In genomic region chr2:70083344-70084156, GRCh38 we compare ENCODE assay signal across 8 cellular contexts. TPM values are rescaled to one million over a fixed set of nuclear protein-coding genes. Genes with fewer than 3 reads are reported as not detected.
DNase-seq lines count a peak whose midpoint lies in the region; ATAC-seq and TF ChIP-seq lines count a peak whose summit lies in the region.

No MANE protein-coding gene starts in this region.

- peak overlapping the region; percentile 15 to 95 (median 38) for H3K4me3 Mint-ChIP-seq in T-cell

- H3K4me1 ChIP-seq in effector memory CD4-positive, alpha-beta T cell (ENCODE audit: control insufficient read depth, insufficient read depth, low read length, poor library complexity, severe bottlenecking): peaks cover 37% of the 10 kb centered on the region
- peaks cover 23 to 80% (median 47%) of the 10 kb centered on the region in 6 donors for H3K4me1 ChIP-seq in spleen

- H3K27ac Mint-ChIP-seq in T-cell: peak overlapping the region; percentile 100

- no peaks in the 10 kb centered on the region for H3K9me3 ChIP-seq in effector memory CD4-positive, alpha-beta T cell (ENCODE audit: control insufficient read depth, low read length)
- no peaks in the 10 kb centered on the region for H3K9me3 ChIP-seq in spleen

- no peaks in the 10 kb centered on the region for H3K9me3 Mint-ChIP-seq in T-cell

- peaks cover 14% of the 10 kb centered on the region for H3K36me3 ChIP-seq in effector memory CD4-positive, alpha-beta T cell (ENCODE audit: control insufficient read depth, insufficient read depth, low read length)
- peaks cover 4 to 61% (median 35%) of the 10 kb centered on the region in 6 donors for H3K36me3 ChIP-seq in spleen

- peaks cover 50 to 64% (median 56%) of the 10 kb centered on the region in 3 donors for H3K4me1 Mint-ChIP-seq in T-cell

- H3K36me3 Mint-ChIP-seq in T-cell: peaks cover 47% of the 10 kb centered on the region

- 52 to 68% (median 64%) methylated on average over 8 of the region's 8 CpGs for WGBS in spleen, 5 donors

- no peaks in the 10 kb centered on the region for H3K27me3 ChIP-seq in effector memory CD4-positive, alpha-beta T cell (replicated peaks; ENCODE audit: control insufficient read depth, insufficient read depth, low read length, poor library complexity, severe bottlenecking)
- H3K27me3 ChIP-seq in spleen (replicated peaks in 1 of 7): no peaks in the 10 kb centered on the region

- intact Hi-C loops in spleen (cut with DNase I; ENCODE audit: low total_unique reads): no loop called here

- no peak for TF ChIP-seq POLR2A in spleen (IDR thresholded peaks at IDR 0.05)

- TF ChIP-seq CTCF in spleen (IDR thresholded peaks at IDR 0.05 in 8 of 11, conservative IDR thresholded peaks at IDR 0.05 in 3 of 11): no peak

- H3K4me3 ChIP-seq in effector memory CD4-positive, alpha-beta T cell (ENCODE audit: insufficient read depth, low read depth, low read length, poor library complexity, severe bottlenecking): no peak overlapping the region
- H3K4me3 ChIP-seq in spleen: peak overlapping the region in 1 of 8 donors; percentile 91

- peak overlapping the region; percentile 100 for H3K27ac ChIP-seq in effector memory CD4-positive, alpha-beta T cell (ENCODE audit: insufficient read depth, low read length, poor library complexity, severe bottlenecking)
- peak overlapping the region; percentile 97 to 100 (median 100) for H3K27ac ChIP-seq in spleen

- DNase-seq in T-cell (no peak), spleen (no peak), NCI-H2081 (lab: John Stamatoyannopoulos, UW) (no peak), NCI-H2171 treated with DMSO at 0.1 percent for 48 hours (lab: John Stamatoyannopoulos, UW) (no peak)
- DNase-seq in effector memory CD4-positive, alpha-beta T cell: peak in 2 of 3 donors; percentile 31 to 41
- DNase-seq in activated CD4-positive, CD25-positive, alpha-beta regulatory T cell (lab: John Stamatoyannopoulos, UW): no peak

- ATAC-seq in GM18517 (IDR thresholded peaks at IDR 0.05; ENCODE audit: unreplicated experiment) (peak; percentile 38), HG03066 (IDR thresholded peaks at IDR 0.05; ENCODE audit: low read depth, unreplicated experiment) (peak; percentile 40), T-cell (replicated peaks in 1 of 4) (no peak)

- CTCF ChIA-PET in T-cell (lab: Charles Lee): interaction anchor here (0.7 to 5.7 kb wide), 3 partner anchors 13 to 170 kb away, joined by 5 to 51 read pairs (median 7); no protein-coding TSS in a partner anchor

- POLR2A ChIA-PET in T-cell (lab: Charles Lee): interaction anchor here (0.6 to 2.2 kb wide), 3 partner anchors 45 to 50 kb away, joined by 3 to 18 read pairs (median 3); no protein-coding TSS in a partner anchor

- no peaks in the 10 kb centered on the region for H3K27me3 Mint-ChIP-seq in T-cell

RNA-seq across cellular contexts. Expression of gene PCBP1, which starts 3.7 kb away (rescaled TPM):
- total RNA-seq in T-cell (100 to 1,000 TPM; 303 to 431 (median 386) TPM), spleen (100 to 1,000 TPM; 256 to 351 (median 301) TPM)
- polyA plus RNA-seq in spleen: 100 to 1,000 TPM; 254 to 294 (median 278) TPM

Comparison
In these comparisons a context has a peak if more than half of its experiments do, and no peak if none do; other contexts are left out.
1. ATAC-seq: peak in GM18517 (single experiment) and HG03066 (single experiment); none in T-cell (0 of 4).
2. DNase-seq: peak in effector memory CD4-positive, alpha-beta T cell (2 of 3); none in T-cell (0 of 34), spleen (single experiment), NCI-H2081 (0 of 2), NCI-H2171 treated with DMSO at 0.1 percent for 48 hours (single experiment) and activated CD4-positive, CD25-positive, alpha-beta regulatory T cell (0 of 4).